In the genomic region with DNA sequence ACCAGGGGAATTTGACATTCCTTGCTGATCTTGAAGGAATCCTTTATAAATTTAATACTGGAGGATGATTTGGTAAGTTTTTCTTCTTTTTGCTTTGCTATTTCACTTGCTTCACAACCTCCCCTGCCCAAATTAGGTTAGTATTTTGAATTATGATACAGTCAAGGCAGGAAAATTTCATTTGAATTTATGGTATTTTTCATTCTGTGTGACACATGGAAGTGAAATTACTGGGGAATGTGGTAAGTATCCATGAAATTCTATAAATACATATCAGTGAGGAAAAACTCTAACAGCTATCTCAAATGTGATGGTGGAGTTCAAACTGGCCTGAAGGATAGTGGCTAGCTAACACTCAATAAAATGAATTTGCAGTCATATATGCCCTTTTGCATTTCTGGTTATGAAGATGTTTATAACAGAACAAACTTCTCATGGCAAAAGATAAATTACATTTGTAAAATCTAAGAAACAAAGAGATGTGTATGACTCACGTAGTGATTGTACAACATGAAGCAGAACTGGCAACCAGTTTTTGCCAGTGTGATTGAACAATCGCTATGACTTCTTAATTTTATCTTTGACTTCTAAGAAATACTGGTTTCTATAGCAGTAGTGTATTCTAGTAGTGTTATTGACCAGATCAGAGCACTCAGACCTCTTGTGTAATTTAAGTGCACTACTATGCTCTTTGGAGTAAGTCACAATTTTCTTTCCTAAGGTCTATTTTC, we compare ENCODE assay signal across 22 cellular contexts.
DNase-seq lines count a peak whose midpoint lies in the region; ATAC-seq and TF ChIP-seq lines count a peak whose summit lies in the region.
"Had no signal": no experiment of that assay in that cellular context is flagged by ENCODE, and none has a peak within 500 bp of the region (broad histone marks: within the 10 kb centered on the region; RNA-seq: fewer than 3 reads in every experiment).

No MANE protein-coding gene starts in this region.

- no peaks in the 10 kb centered on the region for H3K27me3 Mint-ChIP-seq in osteocyte (ENCODE audit: unreplicated experiment)
- no peaks in the 10 kb centered on the region for H3K27me3 Mint-ChIP-seq in type B pancreatic cell

- H3K27ac Mint-ChIP-seq in osteocyte (ENCODE audit: unreplicated experiment) (peak overlapping the region; percentile 47), type B pancreatic cell (no peak overlapping the region)

- TF ChIP-seq CTCF in osteocyte (IDR thresholded peaks at IDR 0.05), result no peak
- TF ChIP-seq CTCF in type B pancreatic cell (conservative IDR thresholded peaks at IDR 0.05), result no peak

- no peaks in the 10 kb centered on the region for H3K36me3 Mint-ChIP-seq in osteocyte (ENCODE audit: unreplicated experiment)
- H3K36me3 Mint-ChIP-seq in type B pancreatic cell, result peaks cover 3% of the 10 kb centered on the region

- H3K4me1 Mint-ChIP-seq in osteocyte (ENCODE audit: unreplicated experiment), result peaks cover 42% of the 10 kb centered on the region
- H3K4me1 Mint-ChIP-seq in type B pancreatic cell (ENCODE audit: unreplicated experiment), result peaks cover 4% of the 10 kb centered on the region

- DNase-seq in activated CD4-positive, CD25-positive, alpha-beta regulatory T cell treated with anti-CD3 and anti-CD28 coated beads, Interleukin-2, amount 50 U/mL, for 72 hours, result no peak
- no peak for DNase-seq in osteocyte (ENCODE audit: extremely low spot score, unreplicated experiment)
- DNase-seq in stimulated activated CD4-positive, alpha-beta T cell treated with anti-CD3 and anti-CD28 coated beads, Interleukin-4, amount 100 ng/mL, for 4 hours, result no peak
- DNase-seq in type B pancreatic cell (ENCODE audit: extremely low spot score, unreplicated experiment), result no peak
- DNase-seq: activated gamma-delta T cell treated with Interleukin-2 at 50 U/mL for 16 hours; activated T-cell treated with anti-CD3 and anti-CD28 coated beads for 4 hours; AML-193; amygdala; cerebellar nuclear complex; DMS79 treated with DMSO at 0.1 percent for 48 hours; effector CD4-positive, alpha-beta T cell; heart right ventricle; immature natural killer cell; MG63; NCI-H146; NCI-H2171 treated with DMSO at 0.1 percent for 48 hours; NCI-H748 treated with DMSO at 0.1 percent for 48 hours; SHP77 had no signal

- peak; percentile 70 to 79 for ATAC-seq in activated CD4-positive, CD25-positive, alpha-beta regulatory T cell treated with anti-CD3 and anti-CD28 coated beads, Interleukin-2, amount 50 U/mL, for 24 hours
- ATAC-seq in SK-N-SH treated with all-trans-retinoic acid at 6 μM for 48 hours, result peak; percentile 53
- peak; percentile 69 for ATAC-seq in esophagus mucosa
- ATAC-seq in HG03159 (IDR thresholded peaks at IDR 0.05; ENCODE audit: unreplicated experiment), result no peak
- ATAC-seq: heart right ventricle had no signal

- peaks cover 5% of the 10 kb centered on the region for H3K9me3 Mint-ChIP-seq in osteocyte (ENCODE audit: unreplicated experiment)
- no peaks in the 10 kb centered on the region for H3K9me3 Mint-ChIP-seq in type B pancreatic cell
- H3K9me3 Mint-ChIP-seq: immature natural killer cell had no signal

- no peak overlapping the region for H3K4me3 Mint-ChIP-seq in osteocyte (ENCODE audit: unreplicated experiment)
- H3K4me3 Mint-ChIP-seq in type B pancreatic cell, result no peak overlapping the region
- H3K4me3 Mint-ChIP-seq: immature natural killer cell had no signal

TF ChIP-seq in SK-N-SH treated with all-trans-retinoic acid at 6 μM for 48 hours, 23 proteins besides CTCF, POLR2A, EP300 and RAD21:
- TF ChIP-seq TOX (CRISPR knock-in tag; IDR thresholded peaks at IDR 0.05; ENCODE audit: borderline replicate concordance), result 0 out of 2 replicates have a peak, but pooled peaks have one; percentile 4
- TF ChIP-seq, protein P1, sequence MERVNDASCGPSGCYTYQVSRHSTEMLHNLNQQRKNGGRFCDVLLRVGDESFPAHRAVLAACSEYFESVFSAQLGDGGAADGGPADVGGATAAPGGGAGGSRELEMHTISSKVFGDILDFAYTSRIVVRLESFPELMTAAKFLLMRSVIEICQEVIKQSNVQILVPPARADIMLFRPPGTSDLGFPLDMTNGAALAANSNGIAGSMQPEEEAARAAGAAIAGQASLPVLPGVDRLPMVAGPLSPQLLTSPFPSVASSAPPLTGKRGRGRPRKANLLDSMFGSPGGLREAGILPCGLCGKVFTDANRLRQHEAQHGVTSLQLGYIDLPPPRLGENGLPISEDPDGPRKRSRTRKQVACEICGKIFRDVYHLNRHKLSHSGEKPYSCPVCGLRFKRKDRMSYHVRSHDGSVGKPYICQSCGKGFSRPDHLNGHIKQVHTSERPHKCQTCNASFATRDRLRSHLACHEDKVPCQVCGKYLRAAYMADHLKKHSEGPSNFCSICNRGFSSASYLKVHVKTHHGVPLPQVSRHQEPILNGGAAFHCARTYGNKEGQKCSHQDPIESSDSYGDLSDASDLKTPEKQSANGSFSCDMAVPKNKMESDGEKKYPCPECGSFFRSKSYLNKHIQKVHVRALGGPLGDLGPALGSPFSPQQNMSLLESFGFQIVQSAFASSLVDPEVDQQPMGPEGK (CRISPR knock-in tag; IDR thresholded peaks at IDR 0.05; ENCODE audit: borderline replicate concordance), result 0 out of 2 replicates have a peak, but pooled peaks have one; percentile 33
- TF ChIP-seq TCF4 (CRISPR knock-in tag; IDR thresholded peaks at IDR 0.05; ENCODE audit: borderline replicate concordance), result no peak
- TF ChIP-seq ZC3H10 (CRISPR knock-in tag; IDR thresholded peaks at IDR 0.05), result no peak
- TF ChIP-seq ISL1 (CRISPR knock-in tag; IDR thresholded peaks at IDR 0.05), result peak; percentile 68
